22 cellular contexts compared by ENCODE assay signal in genomic region chr7:150361807-150362621, GRCh38. TPM values are rescaled to one million over a fixed set of nuclear protein-coding genes. Genes with fewer than 3 reads are reported as not detected.
DNase-seq lines count a peak whose midpoint lies in the region; ATAC-seq and TF ChIP-seq lines count a peak whose summit lies in the region.
"Had no signal": no experiment of that assay in that cellular context is flagged by ENCODE, and none has a peak within 500 bp of the region (broad histone marks: within the 10 kb centered on the region; RNA-seq: fewer than 3 reads in every experiment).

No MANE protein-coding gene starts in this region.

- H3K36me3 Mint-ChIP-seq in H9 (ENCODE audit: insufficient read depth in 1 of 3, low read depth in 3 of 3): peaks cover 0 to 4% (median 0%) of the 10 kb centered on the region in 3 experiments; a peak in 1 of 7 replicates

- no peak overlapping the region for H4K5ac ChIP-seq in H9 (ENCODE audit: insufficient read length, low read depth, low read length)

- H3K79me2 ChIP-seq in H9 (ENCODE audit: insufficient read depth, low read length): no peaks in the 10 kb centered on the region
- no peaks in the 10 kb centered on the region for H3K79me2 ChIP-seq in trophoblast cell (ENCODE audit: control insufficient read depth, insufficient read depth, low read length, poor library complexity)

- H3K27me3 Mint-ChIP-seq in H9 (ENCODE audit: low read depth): peaks cover 1% of the 10 kb centered on the region
- H3K27me3 Mint-ChIP-seq: activated CD4-positive, alpha-beta memory T cell treated with anti-CD3 and anti-CD28 coated beads, Interleukin-2, amount 10 ng/mL, durations not matched to agents 7 days and 5 days; natural killer cell treated with Interleukin-12 subunit alpha and Interleukin-12 subunit beta and Interleukin-15 and Interleukin-18, amount 100 ng/mL, for 72 hours had no signal

- TF ChIP-seq CTCF in C4-2B (conservative IDR thresholded peaks at IDR 0.05): no peak
- TF ChIP-seq CTCF in H9 (conservative IDR thresholded peaks at IDR 0.05): no peak
- TF ChIP-seq CTCF in esophagus muscularis mucosa (IDR thresholded peaks at IDR 0.05): no peak

- H2AFZ ChIP-seq in H9 (ENCODE audit: low read length) (no peak overlapping the region), trophoblast cell (ENCODE audit: insufficient read depth, low read length, poor library complexity) (no peak overlapping the region)

- no peaks in the 10 kb centered on the region for H3K23me2 ChIP-seq in H9 (ENCODE audit: insufficient read length, low read depth, low read length, poor library complexity, severe bottlenecking)

- no peak for TF ChIP-seq EP300 in esophagus muscularis mucosa (IDR thresholded peaks at IDR 0.05)

- H2BK20ac ChIP-seq in H9 (ENCODE audit: low read depth, low read length, poor library complexity, severe bottlenecking): no peak overlapping the region

- no peak overlapping the region for H3T11ph ChIP-seq in H9 (ENCODE audit: low read length)

- no peak overlapping the region for H2BK15ac ChIP-seq in H9 (ENCODE audit: low read depth, low read length)

- H3K36me3 ChIP-seq in esophagus muscularis mucosa: no peaks in the 10 kb centered on the region
- H3K36me3 ChIP-seq in trophoblast cell (ENCODE audit: control insufficient read depth in 1 of 2, insufficient read depth in 2 of 2, low read length in 2 of 2): no peaks in the 10 kb centered on the region
- H3K36me3 ChIP-seq: thoracic aorta had no signal

- H3K14ac ChIP-seq in H9 (ENCODE audit: insufficient read depth, low read length) (peak overlapping the region; percentile 30; the same call in 1 of the 2 replicates), trophoblast cell (ENCODE audit: low read length) (peak overlapping the region; percentile 2)

- no peak overlapping the region for H3K9ac ChIP-seq in H9 (ENCODE audit: extremely low read depth, insufficient read length, low read length)
- no peak overlapping the region for H3K9ac ChIP-seq in trophoblast cell (ENCODE audit: low read length)

- intact Hi-C loops in esophagus muscularis mucosa (cut with DNase I): no loop called here

- TF ChIP-seq POLR2A in esophagus muscularis mucosa (IDR thresholded peaks at IDR 0.05; ENCODE audit: low read depth): no peak
- no peak for TF ChIP-seq POLR2A in GM18505 (IDR thresholded peaks at IDR 0.05; ENCODE audit: borderline replicate concordance, extremely low read depth, insufficient read depth, insufficient read length)

- H3K27ac ChIP-seq in C4-2B: peak overlapping the region; percentile 11; the same call in 1 of the 2 replicates
- no peak overlapping the region for H3K27ac ChIP-seq in H9 (ENCODE audit: insufficient read length, low read depth, low read length)
- H3K27ac ChIP-seq in esophagus muscularis mucosa (replicated peaks in 1 of 4): peak overlapping the region in 3 of 4 donors; percentile 24 to 61 (median 47)
- peak overlapping the region; percentile 37 for H3K27ac ChIP-seq in trophoblast cell (ENCODE audit: low read depth, low read length)
- H3K27ac ChIP-seq: thoracic aorta had no signal

- H4K8ac ChIP-seq in H9 (replicated peaks; ENCODE audit: insufficient read length, low read depth, low read length): no peak overlapping the region
- peak overlapping the region; percentile 37 for H4K8ac ChIP-seq in trophoblast cell (ENCODE audit: low read depth, low read length)

- H3K23ac ChIP-seq in H9 (ENCODE audit: insufficient read length, low read depth, low read length) (no peak overlapping the region), trophoblast cell (ENCODE audit: low read length) (no peak overlapping the region)

- no peak for ATAC-seq in GM18505 (IDR thresholded peaks at IDR 0.05; ENCODE audit: unreplicated experiment)
- ATAC-seq: activated naive CD4-positive, alpha-beta T cell treated with anti-CD3 and anti-CD28 coated beads, Interleukin-2, amount 50 U/mL, for 72 hours; natural killer cell treated with Interleukin-12 subunit alpha and Interleukin-12 subunit beta and Interleukin-15 and Interleukin-18, amount 100 ng/mL, for 72 hours; stimulated activated naive B cell treated with anti-CD40 and anti-IgM and Interleukin-4, amounts not matched to agents 10 μg/mL and 1 μg/mL and 100 μg/mL, for 72 hours had no signal

- H3K4me2 ChIP-seq in H9 (ENCODE audit: insufficient read depth, insufficient read length, low read length) (no peak overlapping the region), trophoblast cell (ENCODE audit: low read length) (peak overlapping the region; percentile 20)

- H2BK5ac ChIP-seq in H9 (ENCODE audit: insufficient read length, low read length) (no peak overlapping the region), trophoblast cell (ENCODE audit: low read depth, low read length, poor library complexity) (peak overlapping the region; percentile 59)

- H3K18ac ChIP-seq in H9 (ENCODE audit: insufficient read length, low read depth, low read length): no peak overlapping the region
- H3K18ac ChIP-seq in trophoblast cell (ENCODE audit: low read length): peak overlapping the region; percentile 19

- H2BK12ac ChIP-seq in H9 (ENCODE audit: insufficient read length, low read depth, low read length): no peak overlapping the region
- H2BK12ac ChIP-seq in trophoblast cell (ENCODE audit: low read length): peak overlapping the region; percentile 84

- H2BK120ac ChIP-seq in H9 (ENCODE audit: low read depth, low read length, poor library complexity, severe bottlenecking): no peak overlapping the region
- peak overlapping the region; percentile 39 for H2BK120ac ChIP-seq in trophoblast cell (ENCODE audit: insufficient read depth, low read length, poor library complexity)

- peak overlapping the region; percentile 14 to 77 (median 20); a peak in 5 of 7 replicates for H3K27ac Mint-ChIP-seq in H9
- H3K27ac Mint-ChIP-seq: activated CD4-positive, alpha-beta memory T cell treated with anti-CD3 and anti-CD28 coated beads, Interleukin-2, amount 10 ng/mL, durations not matched to agents 7 days and 5 days; activated naive CD4-positive, alpha-beta T cell treated with anti-CD3 and anti-CD28 coated beads, Interleukin-2, amount 50 U/mL, for 72 hours; natural killer cell treated with Interleukin-12 subunit alpha and Interleukin-12 subunit beta and Interleukin-15 and Interleukin-18, amount 100 ng/mL, for 72 hours; stimulated activated naive B cell treated with anti-CD40 and anti-IgM and Interleukin-4, amounts not matched to agents 10 μg/mL and 1 μg/mL and 100 μg/mL, for 72 hours had no signal

- H3K4ac ChIP-seq in H9 (ENCODE audit: low read depth, low read length) (no peak overlapping the region), trophoblast cell (ENCODE audit: low read depth, low read length) (no peak overlapping the region)

- peaks cover 42 to 50% of the 10 kb centered on the region in 2 experiments for H3K4me1 Mint-ChIP-seq in H9

- H3K4me1 ChIP-seq in H9 (ENCODE audit: insufficient read depth, low read length) (0 out of 2 replicates have a peak, but pooled peaks cover 3% of the 10 kb centered on the region), esophagus muscularis mucosa (peaks cover 0 to 19% (median 16%) of the 10 kb centered on the region in 4 donors), trophoblast cell (ENCODE audit: control insufficient read depth in 1 of 2, insufficient read depth in 2 of 2, low read length in 2 of 2) (peaks cover 11 to 22% of the 10 kb centered on the region in 2 experiments)
- H3K4me1 ChIP-seq: Caco-2 had no signal

- H4K91ac ChIP-seq in H9 (ENCODE audit: insufficient read length, low read depth, low read length): no peak overlapping the region
- H4K91ac ChIP-seq in trophoblast cell (ENCODE audit: low read depth, low read length): peak overlapping the region; percentile 67

- DNase-seq in H9: no peak
- no peak for DNase-seq in esophagus muscularis mucosa (ENCODE audit: extremely low spot score)
- DNase-seq in trophoblast cell: no peak
- DNase-seq in CD1c-positive myeloid dendritic cell (ENCODE audit: extremely low spot score): no peak
- DNase-seq in cortex of kidney (lab: John Stamatoyannopoulos, UW): no peak
- DNase-seq: activated CD4-positive, alpha-beta memory T cell treated with anti-CD3 and anti-CD28 coated beads, Interleukin-2, amount 10 ng/mL, durations not matched to agents 7 days and 5 days; activated T-cell treated with anti-CD3 and anti-CD28 coated beads, Interleukin-2, amount 50 U/mL, for 1 hour; Caco-2; hippocampal formation; mammary epithelial cell; NCI-H1105; NCI-H2081 treated with DMSO at 0.1 percent for 48 hours; NCI-H69; OCI-M1; SIG-M5; stimulated activated naive B cell treated with anti-CD40 and anti-IgM and Interleukin-4, amounts not matched to agents 10 μg/mL and 1 μg/mL and 100 μg/mL, for 72 hours had no signal

- WGBS in H9 (ENCODE audit: extremely low coverage, insufficient read length, low lambda C conversion rate): no CpG with 5 or more reads among the region's 18 CpGs
- WGBS in esophagus muscularis mucosa: 62% methylated on average over 18 of the region's 18 CpGs
- WGBS in trophoblast cell (ENCODE audit: extremely low coverage, insufficient coverage, insufficient read length): no CpG with 5 or more reads among the region's 18 CpGs

- H3K9me3 Mint-ChIP-seq in H9: peaks cover 4 to 7% of the 10 kb centered on the region in 2 experiments; a peak in 3 of 5 replicates

- H3K79me1 ChIP-seq in H9 (ENCODE audit: insufficient read depth, low read depth, low read length, poor library complexity, severe bottlenecking): no peaks in the 10 kb centered on the region
- H3K79me1 ChIP-seq in trophoblast cell (ENCODE audit: low read length): peaks cover 22% of the 10 kb centered on the region

- no peak overlapping the region for H4K12ac ChIP-seq in trophoblast cell (ENCODE audit: low read depth, low read length)

- no peak overlapping the region for H3K56ac ChIP-seq in H9 (ENCODE audit: insufficient read length, low read depth, low read length)

- H4K20me1 ChIP-seq in H9 (ENCODE audit: control insufficient read depth, insufficient read depth, insufficient read length): no peaks in the 10 kb centered on the region

- peak overlapping the region in 1 of 2 experiments; percentile 20; a peak in 1 of 5 replicates for H3K4me3 Mint-ChIP-seq in H9
- H3K4me3 Mint-ChIP-seq: activated CD4-positive, alpha-beta memory T cell treated with anti-CD3 and anti-CD28 coated beads, Interleukin-2, amount 10 ng/mL, durations not matched to agents 7 days and 5 days; natural killer cell treated with Interleukin-12 subunit alpha and Interleukin-12 subunit beta and Interleukin-15 and Interleukin-18, amount 100 ng/mL, for 72 hours; stimulated activated naive B cell treated with anti-CD40 and anti-IgM and Interleukin-4, amounts not matched to agents 10 μg/mL and 1 μg/mL and 100 μg/mL, for 72 hours had no signal

- H3K27me3 ChIP-seq in H9 (ENCODE audit: insufficient read depth, low read length) (no peaks in the 10 kb centered on the region), esophagus muscularis mucosa (no peaks in the 10 kb centered on the region), trophoblast cell (ENCODE audit: insufficient read depth, low read length) (no peaks in the 10 kb centered on the region)

- H3K4me3 ChIP-seq in esophagus muscularis mucosa (no peak overlapping the region), trophoblast cell (ENCODE audit: low read depth, low read length) (no peak overlapping the region)
- H3K4me3 ChIP-seq: thoracic aorta had no signal

- no peak overlapping the region for H2AK5ac ChIP-seq in H9 (ENCODE audit: insufficient read length, low read length)
- H2AK5ac ChIP-seq in trophoblast cell (ENCODE audit: low read length): peak overlapping the region; percentile 3

- H3K9me3 ChIP-seq in H9 (ENCODE audit: control insufficient read depth, low read depth, low read length) (no peaks in the 10 kb centered on the region), esophagus muscularis mucosa (no peaks in the 10 kb centered on the region), trophoblast cell (ENCODE audit: insufficient read depth, low read depth, low read length) (peaks cover 8% of the 10 kb centered on the region)
- H3K9me3 ChIP-seq: Caco-2, thoracic aorta had no signal

RNA-seq across cellular contexts. Expression of gene REPIN1, which starts 6.6 kb away (rescaled TPM):
- total RNA-seq in H9 (2021) (105 and 106 TPM in 2 replicates), esophagus muscularis mucosa (100 to 1,000 TPM in 2 of 4 donors, 10 to 100 TPM in 2; 66.8 to 143 (median 97.7) TPM)
- polyA plus RNA-seq in trophoblast cell (2013): 165 and 168 TPM in 2 replicates

RNA-seq across cellular contexts. Expression of gene ZNF775, which starts 17.1 kb away (rescaled TPM):
- total RNA-seq in H9 (2021): 9.7 and 10.5 TPM in 2 replicates
- total RNA-seq in esophagus muscularis mucosa: 10 to 100 TPM in 3 of 4 donors, 1 to 10 TPM in 1; 6.6 to 19.8 (median 15.0) TPM
- 7.7 TPM in 2 replicates for polyA plus RNA-seq in trophoblast cell (2013)

RNA-seq across cellular contexts. Expression of gene RARRES2, which starts 20.6 kb away (rescaled TPM):
- total RNA-seq in H9 (2021) (59.9 and 60.9 TPM in 2 replicates), esophagus muscularis mucosa (100 to 1,000 TPM; 143 to 193 (median 173) TPM)
- 149 and 152 TPM in 2 replicates for polyA plus RNA-seq in trophoblast cell (2013)
- total RNA-seq: activated CD4-positive, alpha-beta memory T cell treated with anti-CD3 and anti-CD28 coated beads, Interleukin-2, amount 10 ng/mL, durations not matched to agents 7 days and 5 days; Caco-2; natural killer cell treated with Interleukin-12 subunit alpha and Interleukin-12 subunit beta and Interleukin-15 and Interleukin-18, amount 100 ng/mL, for 72 hours; T-helper 2 cell treated with Interferon-gamma antibody and Interleukin-4, amounts not matched to agents 100 ng/mL and 5 ng/mL, for 36 hours had no signal

RNA-seq across cellular contexts. Expression of gene ACTR3C, which starts 38.7 kb away (rescaled TPM):
- total RNA-seq in H9 (2021) (1.2 and 2.2 TPM in 2 replicates), esophagus muscularis mucosa (10 to 100 TPM in 1 of 4 donors, 1 to 10 TPM in 3; 4.3 to 10.1 (median 4.8) TPM)
- polyA plus RNA-seq in trophoblast cell (2013): 0.03 and 0.11 TPM in 2 replicates

RNA-seq across cellular contexts. Expression of gene LRRC61, which starts 38.9 kb away (rescaled TPM):
- total RNA-seq in H9 (2021): 24.4 and 27.4 TPM in 2 replicates
- 10 to 100 TPM in 2 of 4 donors, 1 to 10 TPM in 2; 7.9 to 16.5 (median 12.4) TPM for total RNA-seq in esophagus muscularis mucosa
- polyA plus RNA-seq in trophoblast cell (2013): 0.15 and 0.32 TPM in 2 replicates
